Comparison of ENCODE assay signal across 8 cellular contexts in genomic region chr16:87765776-87766484, GRCh38. TPM values are rescaled to one million over a fixed set of nuclear protein-coding genes. Genes with fewer than 3 reads are reported as not detected.
DNase-seq lines count a peak whose midpoint lies in the region; ATAC-seq and FAIRE-seq lines count a peak whose summit lies in the region.

Gene KLHDC4 (minus strand): TSS chr16:87765986. CDS start chr16:87765890, 96 bp downstream.

- ATAC-seq in GM21576 (IDR thresholded peaks at IDR 0.05; ENCODE audit: unreplicated experiment), result peak; percentile 87

- H2BK120ac ChIP-seq in neuronal stem cell (ENCODE audit: low read depth, low read length), result no peak within 1 kb of the TSS

- DNase-seq in DMS153 (lab: John Stamatoyannopoulos, UW) (peak; percentile 25), SK-N-DZ (ENCODE audit: low spot score) (peak; percentile 87), frontal cortex (ENCODE audit: low spot score in 2 of 2) (peak; percentile 92 to 96), neuronal stem cell (ENCODE audit: low spot score) (peak; percentile 81)
- peak; percentile 92 for DNase-seq in activated naive CD4-positive, alpha-beta T cell treated with Interleukin-2 at 50 U/mL for 16 hours

- H2BK15ac ChIP-seq in neuronal stem cell (ENCODE audit: low read length), result no peak within 1 kb of the TSS

- no peak within 1 kb of the TSS for H4K91ac ChIP-seq in neuronal stem cell (ENCODE audit: low read depth, low read length, poor library complexity)

- H3K9ac ChIP-seq in neuronal stem cell (ENCODE audit: low read depth, low read length, poor library complexity) (peak within 1 kb of the TSS; percentile 93), subcutaneous abdominal adipose tissue (ENCODE audit: low read length in 5 of 5) (peak within 1 kb of the TSS; percentile 73 to 96 (median 90))

- H3K4ac ChIP-seq in neuronal stem cell (ENCODE audit: low read length), result no peak within 1 kb of the TSS

- H3K4me2 ChIP-seq in neuronal stem cell (ENCODE audit: insufficient read depth, low read length, poor library complexity, severe bottlenecking), result peak within 1 kb of the TSS; percentile 75

- peak within 1 kb of the TSS; percentile 96 for H3K18ac ChIP-seq in neuronal stem cell (ENCODE audit: low read length)

- no peaks in the 10 kb centered on the region for H3K9me3 ChIP-seq in KOPT-K1 (ENCODE audit: insufficient read depth, low read length, poor library complexity, severe bottlenecking)
- no peaks in the 10 kb centered on the region for H3K9me3 ChIP-seq in neuronal stem cell (replicated peaks in 1 of 2; ENCODE audit: control insufficient read depth in 2 of 2, insufficient read depth in 1 of 2, low read depth in 1 of 2, low read length in 2 of 2)
- H3K9me3 ChIP-seq in subcutaneous abdominal adipose tissue (ENCODE audit: control insufficient read depth in 5 of 5, low read length in 5 of 5), result no peaks in the 10 kb centered on the region

- peak within 1 kb of the TSS; percentile 92 for H3K23ac ChIP-seq in neuronal stem cell (ENCODE audit: low read depth, low read length, poor library complexity)

- H2BK12ac ChIP-seq in neuronal stem cell (ENCODE audit: low read length), result no peak within 1 kb of the TSS

- peak within 1 kb of the TSS; percentile 89 for H3K27ac ChIP-seq in KOPT-K1 (ENCODE audit: low read depth, low read length, poor library complexity, severe bottlenecking)
- H3K27ac ChIP-seq in neuronal stem cell (replicated peaks; ENCODE audit: low read length), result no peak within 1 kb of the TSS
- peak within 1 kb of the TSS; percentile 72 for H3K27ac ChIP-seq in subcutaneous abdominal adipose tissue (ENCODE audit: low read depth, low read length)

- H4K8ac ChIP-seq in neuronal stem cell (ENCODE audit: low read depth, low read length), result no peak within 1 kb of the TSS

- no peaks in the 10 kb centered on the region for H3K27me3 ChIP-seq in neuronal stem cell (ENCODE audit: control insufficient read depth in 3 of 3, insufficient read depth in 3 of 3, low read depth in 1 of 3, low read length in 3 of 3)
- no peaks in the 10 kb centered on the region for H3K27me3 ChIP-seq in subcutaneous abdominal adipose tissue (ENCODE audit: control insufficient read depth in 5 of 5, insufficient read depth in 4 of 5, low read length in 5 of 5)

- H3K79me1 ChIP-seq in neuronal stem cell (ENCODE audit: low read depth, low read length), result peaks cover 12% of the 10 kb centered on the region

- no peak for FAIRE-seq in frontal cortex (lab: Jason Lieb, UNC)

- peak within 1 kb of the TSS; percentile 95 for H2AFZ ChIP-seq in neuronal stem cell (ENCODE audit: low read length)

- H3K4me3 ChIP-seq in neuronal stem cell (ENCODE audit: low read length in 2 of 2) (peak within 1 kb of the TSS; percentile 84 to 94), subcutaneous abdominal adipose tissue (ENCODE audit: low read depth in 1 of 5, low read length in 5 of 5) (peak within 1 kb of the TSS; percentile 85 to 98 (median 89))

- no peak within 1 kb of the TSS for H2BK5ac ChIP-seq in neuronal stem cell (ENCODE audit: low read length)

- H3K36me3 ChIP-seq in KOPT-K1 (ENCODE audit: insufficient read depth, low read length) (peaks cover 33% of the 10 kb centered on the region), neuronal stem cell (replicated peaks in 1 of 2; ENCODE audit: control insufficient read depth in 2 of 2, insufficient read depth in 2 of 2, low read length in 2 of 2) (peaks cover 19 to 35% of the 10 kb centered on the region in 2 donors), subcutaneous abdominal adipose tissue (ENCODE audit: control insufficient read depth in 5 of 5, insufficient read depth in 5 of 5, low read length in 5 of 5) (peaks cover 0 to 27% (median 22%) of the 10 kb centered on the region in 5 donors)

- H3K4me1 ChIP-seq in neuronal stem cell (ENCODE audit: control insufficient read depth in 2 of 2, insufficient read depth in 1 of 2, low read depth in 1 of 2, low read length in 2 of 2), result peaks cover 5 to 8% of the 10 kb centered on the region in 2 donors
- peaks cover 4 to 19% (median 18%) of the 10 kb centered on the region in 5 donors for H3K4me1 ChIP-seq in subcutaneous abdominal adipose tissue (ENCODE audit: control insufficient read depth in 5 of 5, insufficient read depth in 5 of 5, low read length in 5 of 5)

- WGBS in neuronal stem cell (ENCODE audit: extremely low coverage in 2 of 2, insufficient read length in 2 of 2, insufficient replicate concordance in 1 of 2), 2 donors, result no CpG with 5 or more reads among the region's 60 CpGs

- H3K14ac ChIP-seq in neuronal stem cell (ENCODE audit: low read length), result peak within 1 kb of the TSS; percentile 32

- H2AK5ac ChIP-seq in neuronal stem cell (ENCODE audit: low read depth, low read length), result peak within 1 kb of the TSS; percentile 86

RNA-seq across cellular contexts. Expression of gene KLHDC4, which starts in this region (rescaled TPM):
- polyA plus RNA-seq in SK-N-DZ (2014; cell fraction: cytosol; rRNA removed), result 35.1 and 37.8 TPM in 2 replicates
- 67.0 and 92.0 TPM in 2 replicates for polyA plus RNA-seq in SK-N-DZ (2014; cell fraction: nucleus; rRNA removed)
- 19.2 TPM for total RNA-seq in frontal cortex
- polyA plus RNA-seq in neuronal stem cell (2013, experiment 1 of 2), result 15.3 TPM
- polyA plus RNA-seq in neuronal stem cell (2013, experiment 2 of 2), result 15.0 TPM

Comparison
In these comparisons a context has a peak if more than half of its experiments do, and no peak if none do; other contexts are left out.
1. DNase-seq: peak in every context shown above with its lines; median percentile 94 in frontal cortex; 92 in activated naive CD4-positive, alpha-beta T cell treated with Interleukin-2 at 50 U/mL for 16 hours; 87 in SK-N-DZ; 81 in neuronal stem cell; 25 in DMS153.